Comparison of ENCODE assay signal across 15 cellular contexts in genomic region chr10:54131833-54132232, GRCh38.
DNase-seq lines count a peak whose midpoint lies in the region; ATAC-seq and TF ChIP-seq lines count a peak whose summit lies in the region.
"Had no signal": no experiment of that assay in that cellular context is flagged by ENCODE, and none has a peak within 500 bp of the region (broad histone marks: within the 10 kb centered on the region; RNA-seq: fewer than 3 reads in every experiment).

No MANE protein-coding gene starts in this region.

- ATAC-seq in GM18520 (IDR thresholded peaks at IDR 0.05; ENCODE audit: unreplicated experiment) (peak; percentile 61), GM21717 (IDR thresholded peaks at IDR 0.05; ENCODE audit: unreplicated experiment) (peak; percentile 74)
- ATAC-seq: A549; CD8-positive, alpha-beta T cell; GM23338 had no signal

- no peaks in the 10 kb centered on the region for H3K79me2 ChIP-seq in OCI-LY3 (ENCODE audit: low read length)

- 81 to 85% methylated on average over 6 of the region's 6 CpGs for WGBS in transverse colon (ENCODE audit: low coverage in 1 of 2), 2 donors

- POLR2A ChIA-PET in CD8-positive, alpha-beta memory T cell (lab: Charles Lee), result no interaction called here

- TF ChIP-seq POLR2A in transverse colon (IDR thresholded peaks at IDR 0.05), result no peak

- peaks cover 7% of the 10 kb centered on the region for H3K36me3 ChIP-seq in OCI-LY3 (replicated peaks; ENCODE audit: low read depth, low read length)
- H3K36me3 ChIP-seq in CD8-positive, alpha-beta memory T cell (ENCODE audit: insufficient read depth, low read length), result no peaks in the 10 kb centered on the region
- no peaks in the 10 kb centered on the region for H3K36me3 ChIP-seq in transverse colon

- no peak overlapping the region for H3K9ac ChIP-seq in OCI-LY3 (ENCODE audit: low read length)

- H3K4me2 ChIP-seq in OCI-LY3 (ENCODE audit: low read length), result peak overlapping the region; percentile 45
- H3K4me2 ChIP-seq: A549, GM23338 had no signal

- DNase-seq in CD8-positive, alpha-beta memory T cell, result no peak
- DNase-seq in transverse colon (no peak), GM19238 (ENCODE audit: insufficient read length, low spot score) (no peak)
- DNase-seq in activated effector memory CD4-positive, alpha-beta T cell treated with Interleukin-2 at 50 U/mL for 16 hours, result no peak
- DNase-seq: Caco-2; CD8-positive, alpha-beta T cell; DMS53; H7 had no signal

- H3K9me3 Mint-ChIP-seq in CD8-positive, alpha-beta memory T cell, result peaks cover 3 to 50% (median 17%) of the 10 kb centered on the region in 5 donors

- H3K4me3 ChIP-seq in OCI-LY3 (ENCODE audit: low read length), result peak overlapping the region; percentile 17
- H3K4me3 ChIP-seq in CD8-positive, alpha-beta memory T cell (ENCODE audit: low read length), result no peak overlapping the region
- no peak overlapping the region for H3K4me3 ChIP-seq in transverse colon
- H3K4me3 ChIP-seq: A549, GM23338 had no signal

- in situ Hi-C loops in transverse colon (cut with MboI; ENCODE audit: low pct_ligation_motif_present in 1 of 4, low pct_unique_long_range_greater_than_20kb in 1 of 4, low sequenced_read_pairs in 3 of 4), result no loop called here

- H2AFZ ChIP-seq in OCI-LY3 (ENCODE audit: low read depth, low read length), result no peak overlapping the region; the same call in 1 of the 2 replicates
- H2AFZ ChIP-seq: GM23338 had no signal

- no peaks in the 10 kb centered on the region for H3K27me3 ChIP-seq in OCI-LY3 (ENCODE audit: low read depth, low read length)
- H3K27me3 ChIP-seq in CD8-positive, alpha-beta memory T cell (ENCODE audit: insufficient read depth, low read length, poor library complexity, severe bottlenecking), result no peaks in the 10 kb centered on the region
- no peaks in the 10 kb centered on the region for H3K27me3 ChIP-seq in transverse colon

- TF ChIP-seq CTCF in OCI-LY3 (IDR thresholded peaks at IDR 0.05; ENCODE audit: low read depth, low read length) (no peak), transverse colon (IDR thresholded peaks at IDR 0.05) (no peak)

- no peaks in the 10 kb centered on the region for H3K4me1 Mint-ChIP-seq in CD8-positive, alpha-beta memory T cell
- H3K4me1 Mint-ChIP-seq: CD14-positive monocyte had no signal

- CTCF ChIA-PET in CD8-positive, alpha-beta memory T cell (lab: Charles Lee), result no interaction called here

- H3K4me3 Mint-ChIP-seq in CD8-positive, alpha-beta memory T cell, result no peak overlapping the region
- H3K4me3 Mint-ChIP-seq: CD14-positive monocyte; CD8-positive, alpha-beta T cell; GM23338 had no signal

- no peaks in the 10 kb centered on the region for H4K20me1 ChIP-seq in OCI-LY3 (ENCODE audit: insufficient read depth, low read length)

- no peak overlapping the region for H3K27ac Mint-ChIP-seq in CD8-positive, alpha-beta memory T cell
- H3K27ac Mint-ChIP-seq: CD14-positive monocyte; CD8-positive, alpha-beta T cell; GM23338 had no signal

- H3K9me3 ChIP-seq in OCI-LY3 (ENCODE audit: insufficient read depth, low read length) (no peaks in the 10 kb centered on the region), transverse colon (no peaks in the 10 kb centered on the region)
- H3K9me3 ChIP-seq in CD8-positive, alpha-beta memory T cell (ENCODE audit: low read length), result no peaks in the 10 kb centered on the region
- H3K9me3 ChIP-seq: A549, Caco-2 had no signal

- H3K4me1 ChIP-seq in OCI-LY3 (ENCODE audit: low read length) (peaks cover 29% of the 10 kb centered on the region), transverse colon (no peaks in the 10 kb centered on the region)
- H3K4me1 ChIP-seq in CD8-positive, alpha-beta memory T cell (ENCODE audit: insufficient read depth, low read length), result no peaks in the 10 kb centered on the region
- H3K4me1 ChIP-seq: A549, Caco-2 had no signal

- no peaks in the 10 kb centered on the region for H3K36me3 Mint-ChIP-seq in CD8-positive, alpha-beta memory T cell
- H3K36me3 Mint-ChIP-seq: CD14-positive monocyte; CD8-positive, alpha-beta T cell had no signal

- TF ChIP-seq EP300 in transverse colon (IDR thresholded peaks at IDR 0.05; ENCODE audit: low read depth), result no peak

- peak overlapping the region; percentile 55 for H3K27ac ChIP-seq in OCI-LY3 (ENCODE audit: low read length)
- H3K27ac ChIP-seq in CD8-positive, alpha-beta memory T cell (ENCODE audit: low read depth, low read length), result no peak overlapping the region
- H3K27ac ChIP-seq in transverse colon, result no peak overlapping the region
- H3K27ac ChIP-seq: A549, HL-60 had no signal

- no peaks in the 10 kb centered on the region for H3K27me3 Mint-ChIP-seq in CD8-positive, alpha-beta memory T cell

- intact Hi-C loops in transverse colon (cut with DNase I; ENCODE audit: low total_unique reads), result no loop called here
